Comparison of ENCODE assay signal across 14 cellular contexts in the genomic region with DNA sequence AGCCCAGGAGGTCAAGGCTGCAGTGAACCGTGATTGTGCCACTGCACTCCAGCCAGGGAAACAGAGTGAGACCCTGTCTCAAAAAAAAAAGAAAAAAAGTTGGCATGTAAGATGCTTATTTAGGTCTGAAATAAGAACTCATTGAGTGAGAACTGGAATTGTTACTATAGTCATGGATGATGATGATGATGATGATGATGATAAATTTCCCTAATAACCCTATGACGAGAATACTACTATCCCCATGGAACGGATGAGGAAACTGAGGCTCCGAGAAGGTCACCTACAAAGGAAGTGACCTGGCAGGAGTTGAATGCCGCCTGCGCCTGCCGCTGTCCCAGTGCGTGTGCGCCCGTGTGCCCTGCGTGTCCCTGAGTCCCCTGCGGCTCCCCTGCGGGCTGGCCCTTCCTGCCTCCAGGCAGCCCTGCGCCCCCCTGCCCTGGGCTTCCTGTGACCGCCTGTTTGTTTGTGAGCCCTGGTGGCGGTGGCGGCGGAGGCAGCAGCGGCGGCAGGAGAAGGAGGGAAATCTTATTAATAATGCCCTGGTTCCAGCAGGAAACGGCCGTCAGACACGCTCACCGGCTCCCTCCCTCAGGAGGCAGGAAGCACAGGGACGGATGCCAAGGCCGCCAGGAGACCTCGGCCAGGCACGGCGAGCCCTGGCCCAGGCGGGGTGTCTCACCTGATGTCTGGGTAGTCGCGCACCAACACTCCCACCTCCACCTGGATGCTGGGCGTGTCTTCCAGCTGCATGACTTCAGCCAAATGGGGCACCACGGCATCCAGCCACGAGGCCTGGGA. TPM values are rescaled to one million over a fixed set of nuclear protein-coding genes. Genes with fewer than 3 reads are reported as not detected.
DNase-seq lines count a peak whose midpoint lies in the region; ATAC-seq and TF ChIP-seq lines count a peak whose summit lies in the region.
"Had no signal": no experiment of that assay in that cellular context is flagged by ENCODE, and none has a peak within 500 bp of the region (broad histone marks: within the 10 kb centered on the region; RNA-seq: fewer than 3 reads in every experiment).

No MANE protein-coding gene starts in this region.

- peaks cover 37 to 66% of the 10 kb centered on the region in 2 donors for H3K27me3 ChIP-seq in left lung

- BruUV-seq in MCF 10A (replicated peaks; lab: Mats Ljungman, UMichigan), result no TSS peak

- intact Hi-C loops in left cardiac atrium (cut with DNase I) (no loop called here), cardiac septum (cut with DNase I) (no loop called here), MCF 10A (cut with micrococcal nuclease) (no loop called here), left lung (cut with DNase I) (no loop called here)

- H3K36me3 Mint-ChIP-seq in MCF 10A (ENCODE audit: insufficient read depth, unreplicated experiment), result peaks cover 4% of the 10 kb centered on the region
- H3K36me3 Mint-ChIP-seq: stimulated activated memory B cell treated with anti-CD40 and anti-IgM and Interleukin-4, amounts not matched to agents 10 μg/mL and 1 μg/mL and 100 μg/mL, for 72 hours had no signal

- H3K9me3 Mint-ChIP-seq in MCF 10A (ENCODE audit: unreplicated experiment), result no peaks in the 10 kb centered on the region
- H3K9me3 Mint-ChIP-seq: stimulated activated memory B cell treated with anti-CD40 and anti-IgM and Interleukin-4, amounts not matched to agents 10 μg/mL and 1 μg/mL and 100 μg/mL, for 72 hours had no signal

- H3K4me1 ChIP-seq in left lung, result peaks cover 7 to 10% of the 10 kb centered on the region in 2 donors

- no peak overlapping the region for H3K27ac Mint-ChIP-seq in MCF 10A (ENCODE audit: low read depth, unreplicated experiment)
- H3K27ac Mint-ChIP-seq: stimulated activated memory B cell treated with anti-CD40 and anti-IgM and Interleukin-4, amounts not matched to agents 10 μg/mL and 1 μg/mL and 100 μg/mL, for 72 hours had no signal

- no peak overlapping the region for H3K4me3 ChIP-seq in left lung
- H3K4me3 ChIP-seq: GM12878 had no signal

- DNase-seq in left cardiac atrium, result peak; percentile 43
- DNase-seq in cardiac septum (ENCODE audit: low spot score), result no peak
- DNase-seq in MCF 10A (ENCODE audit: unreplicated experiment), result peak; percentile 36
- DNase-seq in left lung, result peak in 1 of 2 donors; percentile 75
- DNase-seq in A172 (ENCODE audit: low spot score), result no peak
- DNase-seq in middle frontal gyrus (ENCODE audit: extremely low spot score, low spot score), result no peak
- no peak for DNase-seq in globus pallidus (ENCODE audit: low spot score)
- DNase-seq: AML-193, NCI-H2107 had no signal

- H3K27me3 Mint-ChIP-seq in MCF 10A (ENCODE audit: insufficient read depth, unreplicated experiment), result no peaks in the 10 kb centered on the region

- POLR2A ChIA-PET in MCF 10A (lab: Yijun Ruan, JAX), result interaction anchor here (1.3 kb wide), 1 partner anchor 14 kb away, joined by 3 read pairs; no protein-coding TSS in a partner anchor

- no peaks in the 10 kb centered on the region for H3K9me3 ChIP-seq in left lung

- H3K4me3 Mint-ChIP-seq in MCF 10A (ENCODE audit: unreplicated experiment), result peak overlapping the region; percentile 33
- H3K4me3 Mint-ChIP-seq: stimulated activated memory B cell treated with anti-CD40 and anti-IgM and Interleukin-4, amounts not matched to agents 10 μg/mL and 1 μg/mL and 100 μg/mL, for 72 hours had no signal

- CTCF ChIA-PET in MCF 10A (lab: Yijun Ruan, JAX), result interaction anchor here (0.8 kb wide), 1 partner anchor 124 kb away, joined by 3 read pairs; no protein-coding TSS in a partner anchor

- ATAC-seq in left cardiac atrium (no peak), left lung (peak; percentile 9), GM19467 (IDR thresholded peaks at IDR 0.05; ENCODE audit: unreplicated experiment) (no peak)
- ATAC-seq: GM12878; stimulated activated memory B cell treated with anti-CD40 and anti-IgM and Interleukin-4, amounts not matched to agents 10 μg/mL and 1 μg/mL and 100 μg/mL, for 72 hours had no signal

- peaks cover 18% of the 10 kb centered on the region for H3K4me1 Mint-ChIP-seq in MCF 10A (ENCODE audit: insufficient read depth, unreplicated experiment)

- H3K27ac ChIP-seq in left lung, result peak overlapping the region in 1 of 2 donors; percentile 23

- no peak for TF ChIP-seq CTCF in MCF 10A (IDR thresholded peaks at IDR 0.05; ENCODE audit: unreplicated experiment)
- TF ChIP-seq CTCF in left lung (IDR thresholded peaks at IDR 0.05), result no peak

- H3K36me3 ChIP-seq in left lung, result no peaks in the 10 kb centered on the region

RNA-seq across cellular contexts. Expression of a gene that starts 29.6 kb away (rescaled TPM):
- total RNA-seq in left cardiac atrium, result 1 to 10 TPM; 1.9 to 2.6 TPM
- total RNA-seq in cardiac septum, result 1.7 TPM
- not detected in 2 replicates for total RNA-seq in MCF 10A (2022)
- total RNA-seq in left lung, result 1 to 10 TPM; 3.2 to 3.3 TPM
- total RNA-seq in A172 (2014; rRNA removed; shearing (Covaris generic)), result 0.34 TPM in 1 of 2 replicates, not detected in the other
- total RNA-seq: GM12878; T-helper 2 cell treated with Interferon-gamma antibody and Interleukin-4, amounts not matched to agents 100 ng/mL and 5 ng/mL, for 36 hours had no signal

RNA-seq across cellular contexts. Expression of a gene that starts 35.5 kb away (rescaled TPM):
- 10 to 100 TPM; 30.2 to 38.8 TPM for total RNA-seq in left cardiac atrium
- total RNA-seq in cardiac septum, result 36.6 TPM
- total RNA-seq in MCF 10A (2022), result 22.4 and 24.2 TPM in 2 replicates
- total RNA-seq in left lung, result 10 to 100 TPM; 24.6 to 33.7 TPM
- total RNA-seq in A172 (2014; rRNA removed; shearing (Covaris generic)), result 4.6 and 5.6 TPM in 2 replicates

RNA-seq across cellular contexts. Expression of a gene that starts 37.0 kb away (rescaled TPM):
- total RNA-seq in left cardiac atrium (1 to 10 TPM; 6.1 to 7.0 TPM), cardiac septum (5.0 TPM), MCF 10A (2022) (14.0 and 18.1 TPM in 2 replicates), left lung (10 to 100 TPM; 13.8 to 15.8 TPM)
- total RNA-seq in A172 (2014; rRNA removed; shearing (Covaris generic)), result 0.19 and 4.7 TPM in 2 replicates

RNA-seq across cellular contexts. Expression of a gene that starts 37.6 kb away (rescaled TPM):
- total RNA-seq in left cardiac atrium (10 to 100 TPM; 13.6 to 14.3 TPM), cardiac septum (19.9 TPM), MCF 10A (2022) (14.4 and 16.1 TPM in 2 replicates), left lung (10 to 100 TPM; 13.0 to 13.6 TPM)
- total RNA-seq in A172 (2014; rRNA removed; shearing (Covaris generic)), result 6.9 TPM in 2 replicates

RNA-seq across cellular contexts. Expression of a gene that starts 54.8 kb away (rescaled TPM):
- under 1 TPM in 1 of 2 donors, not detected in 1; 0.05 TPM for total RNA-seq in left cardiac atrium
- total RNA-seq in cardiac septum, result not detected
- 0.09 and 0.22 TPM in 2 replicates for total RNA-seq in MCF 10A (2022)
- total RNA-seq in left lung, result not detected
- total RNA-seq in A172 (2014; rRNA removed; shearing (Covaris generic)), result not detected in 2 replicates
- total RNA-seq: skeletal muscle tissue had no signal

Comparison
In these comparisons a context has a peak if more than half of its experiments do, and no peak if none do; other contexts are left out.
1. DNase-seq: peak in left cardiac atrium (single experiment) and MCF 10A (single experiment); none in cardiac septum (single experiment), A172 (single experiment), middle frontal gyrus (single experiment) and globus pallidus (single experiment).